In the genomic region with DNA sequence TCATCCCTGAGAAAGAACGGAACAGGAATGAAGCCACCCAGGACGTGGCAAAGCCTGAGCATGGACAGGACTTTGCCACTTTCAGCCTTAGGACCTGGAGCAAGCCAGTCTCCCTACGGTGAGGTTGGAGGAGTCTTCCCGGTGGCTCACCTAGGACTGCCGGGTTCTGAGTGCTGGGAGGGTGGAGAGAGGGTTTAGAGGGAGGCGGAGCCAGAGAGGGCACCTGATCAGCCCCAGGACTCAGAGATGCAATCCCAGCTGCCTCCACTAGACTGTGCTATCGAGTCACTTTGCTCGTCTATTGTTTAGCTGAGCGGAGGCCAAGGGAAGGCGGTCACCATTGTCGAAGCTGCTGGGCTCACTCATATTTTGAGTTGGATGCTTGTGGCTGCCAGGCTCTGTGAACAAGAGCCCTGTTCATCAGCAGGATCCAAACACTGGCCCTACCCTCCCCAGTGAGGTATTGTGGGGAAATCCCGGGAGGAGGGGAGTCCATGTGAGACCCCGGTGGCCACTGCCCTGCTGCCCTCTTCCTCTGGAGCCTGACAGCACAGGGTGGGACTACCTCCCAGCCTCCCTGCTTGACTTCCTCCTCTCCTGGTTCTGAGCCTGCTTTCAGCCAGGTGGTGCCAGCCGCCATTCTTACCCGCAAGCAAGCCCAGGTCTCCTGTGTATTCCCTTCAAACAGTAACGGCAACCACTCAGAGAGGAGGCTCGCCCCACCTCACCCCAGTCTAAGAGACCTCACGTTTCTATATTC, we compare ENCODE assay signal across 8 cellular contexts. TPM values are rescaled to one million over a fixed set of nuclear protein-coding genes. Genes with fewer than 3 reads are reported as not detected.
A peak's percentile ranks its signal among the peaks of the same experiment; 100 is the strongest.
DNase-seq lines count a peak whose midpoint lies in the region; ATAC-seq, FAIRE-seq and TF ChIP-seq lines count a peak whose summit lies in the region.

No MANE protein-coding gene starts in this region.

- H3K27me3 ChIP-seq in GM12878 (replicated peaks in 1 of 2; ENCODE audit: control insufficient read depth in 2 of 2, insufficient read depth in 2 of 2, low read length in 1 of 2) (no peaks in the 10 kb centered on the region; a peak in 2 of 4 replicates), small intestine (ENCODE audit: control insufficient read depth in 2 of 2, insufficient read depth in 2 of 2, low read length in 2 of 2) (no peaks in the 10 kb centered on the region)

- RAD21 ChIA-PET in GM12878 (lab: Charles Lee; ENCODE audit: unreplicated experiment) = interaction anchor here (1.4 to 2.6 kb wide), 2 partner anchors 69 to 83 kb away, joined by 4 to 14 read pairs; no protein-coding TSS in a partner anchor

- no peak for TF ChIP-seq EP300 in GM12878 (IDR thresholded peaks at IDR 0.05; ENCODE audit: borderline replicate concordance in 1 of 2, control insufficient read depth in 1 of 2, low read depth in 2 of 2, low read length in 2 of 2)

- in situ Hi-C loops in GM13977 (cut with MboI; ENCODE audit: low pct_unique_long_range_greater_than_20kb, low sequenced_read_pairs, unreplicated experiment) = loop anchor here (25.0 kb wide), 1 partner anchor 92 kb away; a partner anchor contains a TSS
- in situ Hi-C loops in GM12878 (cut with MboI) = no loop called here

- H3K4me2 ChIP-seq in GM12878 (ENCODE audit: control insufficient read depth, insufficient read depth) = no peak overlapping the region

- no peak overlapping the region for H3K27ac Mint-ChIP-seq in T-helper 2 cell treated with Interferon-gamma antibody and Interleukin-4, amounts not matched to agents 5 μg/mL and 100 μg/mL, for 36 hours

- POLR2A ChIA-PET in GM12878 (lab: Charles Lee) = interaction anchor here (0.6 kb wide), 2 partner anchors 82 to 1260 kb away, joined by 4 to 9 read pairs; no protein-coding TSS in a partner anchor

- no peaks in the 10 kb centered on the region for H3K4me1 Mint-ChIP-seq in T-helper 2 cell treated with Interferon-gamma antibody and Interleukin-4, amounts not matched to agents 5 μg/mL and 100 μg/mL, for 36 hours (ENCODE audit: low read depth)

- peak; percentile 65 for TF ChIP-seq CTCF in GM13977 (IDR thresholded peaks at IDR 0.05; ENCODE audit: extremely low read depth, insufficient read depth, missing control alignments)
- TF ChIP-seq CTCF in GM12878 (IDR thresholded peaks at IDR 0.05 in 2 of 3, conservative IDR thresholded peaks at IDR 0.05 in 1 of 3; ENCODE audit: control insufficient read depth in 2 of 3, extremely low read depth in 1 of 3, insufficient read depth in 1 of 3, low read depth in 3 of 3, low read length in 3 of 3) = peak; percentile 62 to 82 (median 77)

- no TSS peak for BruUV-seq in GM12878 (replicated peaks; lab: Mats Ljungman, UMichigan)

- FAIRE-seq in GM12878 (lab: Jason Lieb, UNC) (peak; percentile 99), small intestine (lab: Jason Lieb, UNC) (no peak)

- no peak overlapping the region for H3K27ac ChIP-seq in GM12878 (ENCODE audit: control insufficient read depth, insufficient read depth)
- no peak overlapping the region for H3K27ac ChIP-seq in small intestine (ENCODE audit: low read depth in 1 of 2, low read length in 1 of 2)

- no peaks in the 10 kb centered on the region for H3K9me3 Mint-ChIP-seq in T-helper 2 cell treated with Interferon-gamma antibody and Interleukin-4, amounts not matched to agents 5 μg/mL and 100 μg/mL, for 36 hours

- H2AFZ ChIP-seq in GM12878 (ENCODE audit: control insufficient read depth, low read depth, low read length) = no peak overlapping the region

- no peak overlapping the region for H3K4me3 ChIP-seq in GM12878
- no peak overlapping the region for H3K4me3 ChIP-seq in small intestine (ENCODE audit: low read depth in 1 of 2, low read length in 2 of 2)

- WGBS in GM12878 (ENCODE audit: insufficient coverage, insufficient replicate concordance, low lambda C conversion rate, missing lambda C conversion rate) = 31% methylated on average over 18 of the region's 18 CpGs
- WGBS in small intestine, 3 donors = 35 to 40% (median 36%) methylated on average over 18 of the region's 18 CpGs

- H3K36me3 ChIP-seq in GM12878 (ENCODE audit: control insufficient read depth in 2 of 2, insufficient read depth in 2 of 2, low read length in 1 of 2) (no peaks in the 10 kb centered on the region), small intestine (ENCODE audit: control insufficient read depth in 2 of 2, insufficient read depth in 2 of 2, low read length in 2 of 2) (no peaks in the 10 kb centered on the region)

- no peak overlapping the region for H3K9ac ChIP-seq in GM12878 (ENCODE audit: control insufficient read depth, insufficient read depth, low read length)

- no peaks in the 10 kb centered on the region for H3K79me2 ChIP-seq in GM12878 (ENCODE audit: control insufficient read depth, insufficient read depth, low read length)

- H3K4me1 ChIP-seq in GM12878 (ENCODE audit: control insufficient read depth, insufficient read depth, low read length) (no peaks in the 10 kb centered on the region), small intestine (ENCODE audit: control insufficient read depth in 2 of 2, insufficient read depth in 1 of 2, low read depth in 1 of 2, low read length in 1 of 2) (peaks cover 0 to 2% of the 10 kb centered on the region in 2 donors)

- H3K4me3 Mint-ChIP-seq in T-helper 2 cell treated with Interferon-gamma antibody and Interleukin-4, amounts not matched to agents 5 μg/mL and 100 μg/mL, for 36 hours = no peak overlapping the region

- H3K36me3 Mint-ChIP-seq in T-helper 2 cell treated with Interferon-gamma antibody and Interleukin-4, amounts not matched to agents 5 μg/mL and 100 μg/mL, for 36 hours (ENCODE audit: low read depth) = no peaks in the 10 kb centered on the region

- SMC1A ChIA-PET in GM12878 (lab: Charles Lee; ENCODE audit: uncharacterized antibody, unreplicated experiment) = interaction anchor here (0.9 to 1.4 kb wide), 4 partner anchors 30 to 84 kb away, joined by 3 to 7 read pairs (median 4); no protein-coding TSS in a partner anchor

- ATAC-seq in GM12878 (peak; percentile 98), GM18907 (IDR thresholded peaks at IDR 0.05; ENCODE audit: unreplicated experiment) (no peak)

- TF ChIP-seq RAD21 in GM12878 (IDR thresholded peaks at IDR 0.05; ENCODE audit: insufficient read depth, low read depth, low read length) = peak; percentile 52

- no peaks in the 10 kb centered on the region for H4K20me1 ChIP-seq in GM12878 (ENCODE audit: control insufficient read depth, insufficient read depth)

- intact Hi-C loops in GM12878 (cut with micrococcal nuclease; ENCODE audit: unreplicated experiment) = loop anchor here (5.0 kb wide), 1 partner anchor 83 kb away; no protein-coding TSS in a partner anchor

- no peak for TF ChIP-seq POLR2A in GM12878 (IDR thresholded peaks at IDR 0.05; ENCODE audit: low read depth, low read length)

- DNase-seq in A172 (ENCODE audit: low spot score) = peak; percentile 94
- peak; percentile 93 for DNase-seq in GM13977 (ENCODE audit: low spot score)
- DNase-seq in NCI-H1436 treated with DMSO at 0.1 percent for 48 hours (lab: John Stamatoyannopoulos, UW) = peak; percentile 85
- DNase-seq in T-helper 2 cell treated with Interferon-gamma antibody and Interleukin-4, amounts not matched to agents 5 μg/mL and 100 μg/mL, for 36 hours (ENCODE audit: low spot score) = peak; percentile 67
- DNase-seq in GM12878 (ENCODE audit: low read depth, low spot score) = peak; percentile 21
- DNase-seq in iPS DF 19.7 (ENCODE audit: low read depth, low spot score) = peak; percentile 74
- DNase-seq in small intestine = peak; percentile 97

- CTCF ChIA-PET in GM12878 (lab: Yijun Ruan, JAX) = interaction anchor here (0.6 to 1.4 kb wide), 9 partner anchors 9 to 181 kb away, joined by 3 to 6 read pairs (median 3); no protein-coding TSS in a partner anchor

- H3K27me3 Mint-ChIP-seq in T-helper 2 cell treated with Interferon-gamma antibody and Interleukin-4, amounts not matched to agents 5 μg/mL and 100 μg/mL, for 36 hours (ENCODE audit: low read depth) = peaks cover 12% of the 10 kb centered on the region

- H3K9me3 ChIP-seq in GM12878 (replicated peaks; ENCODE audit: control insufficient read depth, insufficient read depth, low read length) (no peaks in the 10 kb centered on the region), small intestine (ENCODE audit: control insufficient read depth, low read depth) (no peaks in the 10 kb centered on the region)

RNA-seq across cellular contexts. Expression of a gene that starts 7.0 kb away (rescaled TPM):
- not detected in 2 replicates for total RNA-seq in A172 (2014; rRNA removed; shearing (Covaris generic))
- not detected in 2 replicates for total RNA-seq in GM12878 (2013; cell fraction: nucleolus; rRNA removed)
- total RNA-seq in GM12878 (2014; rRNA removed) = not detected in 2 replicates
- not detected in 2 replicates for total RNA-seq in GM12878 (2014; rRNA removed; fragmentation: Illumina TruSeq; extraction: Trizol)
- total RNA-seq in GM12878 (2021) = not detected in 2 replicates
- polyA plus RNA-seq in GM12878 (2011; ENCODE audit: low read depth) = not detected
- 0.17 and 1.5 TPM in 2 replicates for polyA plus RNA-seq in GM12878 (2011; rRNA removed)
- 0.39 TPM in 1 of 2 replicates, not detected in the other for polyA plus RNA-seq in GM12878 (2011; cell fraction: cytosol; rRNA removed)
- polyA plus RNA-seq in GM12878 (2011; cell fraction: nucleus; rRNA removed) = not detected in 2 replicates
- not detected in 2 replicates for polyA plus RNA-seq in GM12878 (2012)
- not detected in 2 replicates for polyA plus RNA-seq in GM12878 (2014; fragmentation: Illumina TruSeq; extraction: Trizol)
- polyA plus RNA-seq in GM12878 (2014; fragmentation: Nextera tagmentation; extraction: Ambion mirVana) = not detected
- not detected in 2 replicates for polyA plus RNA-seq in GM12878 (2014; rRNA removed)
- not detected for polyA plus RNA-seq in GM12878 (2016; fragmentation: Nextera tagmentation; extraction: Ambion mirVana)
- polyA minus RNA-seq in GM12878 (2011; rRNA and poly(A)+ RNA removed) = 0.46 and 0.51 TPM in 2 replicates
- polyA minus RNA-seq in GM12878 (2011; cell fraction: cytosol; rRNA and poly(A)+ RNA removed) = not detected in 2 replicates
- polyA minus RNA-seq in GM12878 (2011; cell fraction: nucleus; rRNA and poly(A)+ RNA removed) = not detected in 2 replicates
- polyA plus RNA-seq in small intestine = 1 to 10 TPM in 2 of 3 donors, under 1 TPM in 1; 0.33 to 2.2 (median 1.1) TPM

RNA-seq across cellular contexts. Expression of a gene that starts 7.8 kb away (rescaled TPM):
- total RNA-seq in A172 (2014; rRNA removed; shearing (Covaris generic)) = not detected in 2 replicates
- not detected in 2 replicates for total RNA-seq in GM12878 (2013; cell fraction: nucleolus; rRNA removed)
- total RNA-seq in GM12878 (2014; rRNA removed) (not detected in 2 replicates), GM12878 (2014; rRNA removed; fragmentation: Illumina TruSeq; extraction: Trizol) (not detected in 2 replicates), GM12878 (2021) (not detected in 2 replicates)
- not detected for polyA plus RNA-seq in GM12878 (2011; ENCODE audit: low read depth)
- polyA plus RNA-seq in GM12878 (2011; rRNA removed) (not detected in 2 replicates), GM12878 (2014; fragmentation: Illumina TruSeq; extraction: Trizol) (not detected in 2 replicates), GM12878 (2014; fragmentation: Nextera tagmentation; extraction: Ambion mirVana) (not detected), GM12878 (2014; rRNA removed) (not detected in 2 replicates), GM12878 (2016; fragmentation: Nextera tagmentation; extraction: Ambion mirVana) (not detected), small intestine (under 1 TPM in 1 of 3 donors, not detected in 2; 0.15 TPM)
- not detected in 2 replicates for polyA plus RNA-seq in GM12878 (2011; cell fraction: cytosol; rRNA removed)
- polyA plus RNA-seq in GM12878 (2011; cell fraction: nucleus; rRNA removed) = not detected in 2 replicates
- polyA plus RNA-seq in GM12878 (2012) = not detected in 2 replicates
- polyA minus RNA-seq in GM12878 (2011; rRNA and poly(A)+ RNA removed) = not detected in 2 replicates
- not detected in 2 replicates for polyA minus RNA-seq in GM12878 (2011; cell fraction: cytosol; rRNA and poly(A)+ RNA removed)
- not detected in 2 replicates for polyA minus RNA-seq in GM12878 (2011; cell fraction: nucleus; rRNA and poly(A)+ RNA removed)

RNA-seq across cellular contexts. Expression of a gene that starts 32.9 kb away (rescaled TPM):
- 0.50 and 2.2 TPM in 2 replicates for total RNA-seq in A172 (2014; rRNA removed; shearing (Covaris generic))
- not detected in 2 replicates for total RNA-seq in GM12878 (2013; cell fraction: nucleolus; rRNA removed)
- not detected in 2 replicates for total RNA-seq in GM12878 (2014; rRNA removed)
- total RNA-seq in GM12878 (2014; rRNA removed; fragmentation: Illumina TruSeq; extraction: Trizol) = not detected in 2 replicates
- not detected in 2 replicates for total RNA-seq in GM12878 (2021)
- polyA plus RNA-seq in GM12878 (2011; ENCODE audit: low read depth) = not detected
- polyA plus RNA-seq in GM12878 (2011; rRNA removed) = 0.07 TPM in 1 of 2 replicates, not detected in the other
- polyA plus RNA-seq in GM12878 (2011; cell fraction: cytosol; rRNA removed) = not detected in 2 replicates
- polyA plus RNA-seq in GM12878 (2011; cell fraction: nucleus; rRNA removed) = not detected in 2 replicates
- polyA plus RNA-seq in GM12878 (2012) = not detected in 2 replicates
- not detected in 2 replicates for polyA plus RNA-seq in GM12878 (2014; fragmentation: Illumina TruSeq; extraction: Trizol)
- not detected for polyA plus RNA-seq in GM12878 (2014; fragmentation: Nextera tagmentation; extraction: Ambion mirVana)
- polyA plus RNA-seq in GM12878 (2014; rRNA removed) = not detected in 2 replicates
- polyA plus RNA-seq in GM12878 (2016; fragmentation: Nextera tagmentation; extraction: Ambion mirVana) = not detected
- not detected in 2 replicates for polyA minus RNA-seq in GM12878 (2011; rRNA and poly(A)+ RNA removed)
- polyA minus RNA-seq in GM12878 (2011; cell fraction: cytosol; rRNA and poly(A)+ RNA removed) = not detected in 2 replicates
- not detected in 2 replicates for polyA minus RNA-seq in GM12878 (2011; cell fraction: nucleus; rRNA and poly(A)+ RNA removed)
- under 1 TPM in 1 of 3 donors, not detected in 2; 0.25 TPM for polyA plus RNA-seq in small intestine

RNA-seq across cellular contexts. Expression of a gene that starts 44.7 kb away (rescaled TPM):
- total RNA-seq in A172 (2014; rRNA removed; shearing (Covaris generic)) = 0.29 TPM in 1 of 2 replicates, not detected in the other
- total RNA-seq in GM12878 (2013; cell fraction: nucleolus; rRNA removed) = 0.98 TPM in 1 of 2 replicates, not detected in the other
- total RNA-seq in GM12878 (2014; rRNA removed) (1.4 and 3.7 TPM in 2 replicates), GM12878 (2014; rRNA removed; fragmentation: Illumina TruSeq; extraction: Trizol) (2.4 and 2.7 TPM in 2 replicates), GM12878 (2021) (2.4 and 2.7 TPM in 2 replicates)
- 1.4 TPM for polyA plus RNA-seq in GM12878 (2011; ENCODE audit: low read depth)
- polyA plus RNA-seq in GM12878 (2011; rRNA removed) (13.5 and 30.0 TPM in 2 replicates), GM12878 (2014; fragmentation: Illumina TruSeq; extraction: Trizol) (1.9 TPM in 1 of 2 replicates, not detected in the other), GM12878 (2014; fragmentation: Nextera tagmentation; extraction: Ambion mirVana) (1 to 10 TPM in 1 of 2 experiments, under 1 TPM in 1; 0.47 to 1.4 TPM), GM12878 (2014; rRNA removed) (4.0 and 6.3 TPM in 2 replicates), GM12878 (2016; fragmentation: Nextera tagmentation; extraction: Ambion mirVana) (1 to 10 TPM; 4.2 to 5.5 TPM), small intestine (1 to 10 TPM in 2 of 3 donors, not detected in 1; 1.8 to 2.4 TPM)
- 36.6 and 56.3 TPM in 2 replicates for polyA plus RNA-seq in GM12878 (2011; cell fraction: cytosol; rRNA removed)
- polyA plus RNA-seq in GM12878 (2011; cell fraction: nucleus; rRNA removed) = 28.1 and 30.4 TPM in 2 replicates
- 2.2 and 2.3 TPM in 2 replicates for polyA plus RNA-seq in GM12878 (2012)
- polyA minus RNA-seq in GM12878 (2011; rRNA and poly(A)+ RNA removed) = 12.3 and 14.0 TPM in 2 replicates
- 32.6 and 47.8 TPM in 2 replicates for polyA minus RNA-seq in GM12878 (2011; cell fraction: cytosol; rRNA and poly(A)+ RNA removed)
- polyA minus RNA-seq in GM12878 (2011; cell fraction: nucleus; rRNA and poly(A)+ RNA removed) = 3.9 and 9.0 TPM in 2 replicates

RNA-seq across cellular contexts. Expression of a gene that starts 51.6 kb away (rescaled TPM):
- total RNA-seq in A172 (2014; rRNA removed; shearing (Covaris generic)) = 8.5 and 11.5 TPM in 2 replicates
- total RNA-seq in GM12878 (2013; cell fraction: nucleolus; rRNA removed) = not detected in 2 replicates
- not detected in 2 replicates for total RNA-seq in GM12878 (2014; rRNA removed)
- total RNA-seq in GM12878 (2014; rRNA removed; fragmentation: Illumina TruSeq; extraction: Trizol) = not detected in 2 replicates
- 1.7 and 2.0 TPM in 2 replicates for total RNA-seq in GM12878 (2021)
- polyA plus RNA-seq in GM12878 (2011; ENCODE audit: low read depth) = not detected
- not detected in 2 replicates for polyA plus RNA-seq in GM12878 (2011; rRNA removed)
- 0.08 TPM in 1 of 2 replicates, not detected in the other for polyA plus RNA-seq in GM12878 (2011; cell fraction: cytosol; rRNA removed)
- polyA plus RNA-seq in GM12878 (2011; cell fraction: nucleus; rRNA removed) = 0.34 TPM in 1 of 2 replicates, not detected in the other
- 0.10 TPM in 1 of 2 replicates, not detected in the other for polyA plus RNA-seq in GM12878 (2012)
- polyA plus RNA-seq in GM12878 (2014; fragmentation: Illumina TruSeq; extraction: Trizol) = not detected in 2 replicates
- not detected for polyA plus RNA-seq in GM12878 (2014; fragmentation: Nextera tagmentation; extraction: Ambion mirVana)
- polyA plus RNA-seq in GM12878 (2014; rRNA removed) = not detected in 2 replicates
- under 1 TPM in 1 of 2 experiments, not detected in 1; 0.19 TPM for polyA plus RNA-seq in GM12878 (2016; fragmentation: Nextera tagmentation; extraction: Ambion mirVana)
- polyA minus RNA-seq in GM12878 (2011; rRNA and poly(A)+ RNA removed) = not detected in 2 replicates
- 1.1 and 1.2 TPM in 2 replicates for polyA minus RNA-seq in GM12878 (2011; cell fraction: cytosol; rRNA and poly(A)+ RNA removed)
- 0.38 TPM in 1 of 2 replicates, not detected in the other for polyA minus RNA-seq in GM12878 (2011; cell fraction: nucleus; rRNA and poly(A)+ RNA removed)
- 1,000 to 10,000 TPM; 1,124 to 1,607 (median 1,420) TPM for polyA plus RNA-seq in small intestine

Comparison
In these comparisons a context has a peak if more than half of its experiments do, and no peak if none do; other contexts are left out.
1. DNase-seq: peak in every context shown above with its lines; median percentile 97 in small intestine; 94 in A172; 93 in GM13977; 85 in NCI-H1436 treated with DMSO at 0.1 percent for 48 hours; 74 in iPS DF 19.7; 67 in T-helper 2 cell treated with Interferon-gamma antibody and Interleukin-4, amounts not matched to agents 5 μg/mL and 100 μg/mL, for 36 hours; 21 in GM12878.